In genomic region chr14:100608586-100609330, GRCh38 we compare ENCODE assay signal across 1 cellular context.
TF ChIP-seq lines count a peak whose summit lies in the region.

No MANE protein-coding gene starts in this region.

TF ChIP-seq in SK-N-SH, 30 proteins besides CTCF, POLR2A, EP300 and RAD21 (continued from another document):
- no peak for TF ChIP-seq ZBTB33 (IDR thresholded peaks at IDR 0.05; ENCODE audit: borderline replicate concordance, low read depth)
- TF ChIP-seq SMC3 (IDR thresholded peaks at IDR 0.05; ENCODE audit: low read depth, low read length): no peak
- no peak for TF ChIP-seq USF2 (IDR thresholded peaks at IDR 0.05; ENCODE audit: borderline replicate concordance, low read depth, low read length)
